Comparison of ENCODE assay signal across 1 cellular context in genomic region chr17:68456529-68457167, GRCh38.
TF ChIP-seq lines count a peak whose summit lies in the region.

No MANE protein-coding gene starts in this region.

TF ChIP-seq in GM12878, 131 proteins besides CTCF, POLR2A, EP300 and RAD21 (continued from another document):
- TF ChIP-seq EED (IDR thresholded peaks at IDR 0.05; ENCODE audit: low read depth) = peak; percentile 14; the same call in 1 of the 2 replicates
- 0 out of 4 replicates have a peak, but pooled peaks of 1 of the 2 experiments have one; percentile 11 for TF ChIP-seq IKZF2 (IDR thresholded peaks at IDR 0.05)
- no peak for TF ChIP-seq TARDBP (IDR thresholded peaks at IDR 0.05; ENCODE audit: borderline replicate concordance)
